In genomic region chr12:106301611-106302321, GRCh38 we compare ENCODE assay signal across 8 cellular contexts. TPM values are rescaled to one million over a fixed set of nuclear protein-coding genes. Genes with fewer than 3 reads are reported as not detected.
DNase-seq lines count a peak whose midpoint lies in the region; ATAC-seq and TF ChIP-seq lines count a peak whose summit lies in the region.

No MANE protein-coding gene starts in this region.

- H3K18ac ChIP-seq in IMR-90 (ENCODE audit: low read depth, low read length) (peak overlapping the region; percentile 67), trophoblast cell (ENCODE audit: low read length) (peak overlapping the region; percentile 12)

- H2AK9ac ChIP-seq in IMR-90 (replicated peaks; ENCODE audit: low read depth, low read length, poor library complexity) = peak overlapping the region; percentile 96

- no TSS peak for BruUV-seq in IMR-90 (replicated peaks; lab: Mats Ljungman, UMichigan)

- H2AK5ac ChIP-seq in IMR-90 (ENCODE audit: low read depth, low read length) = peak overlapping the region; percentile 54; the same call in 1 of the 2 replicates
- H2AK5ac ChIP-seq in trophoblast cell (ENCODE audit: low read length) = no peak overlapping the region

- in situ Hi-C loops in IMR-90 (cut with MboI; ENCODE audit: low sequenced_read_pairs) = no loop called here

- peak overlapping the region; percentile 81 for H4K5ac ChIP-seq in IMR-90 (ENCODE audit: low read depth, low read length)

- H3K4me2 ChIP-seq in IMR-90 (ENCODE audit: low read depth, low read length) = peak overlapping the region; percentile 99
- H3K4me2 ChIP-seq in trophoblast cell (ENCODE audit: low read length) = peak overlapping the region; percentile 78

- H3K14ac ChIP-seq in IMR-90 (replicated peaks; ENCODE audit: low read depth, low read length) (peak overlapping the region; percentile 82), trophoblast cell (ENCODE audit: low read length) (peak overlapping the region; percentile 23)

- H3K79me1 ChIP-seq in IMR-90 (ENCODE audit: low read depth in 1 of 2, low read length in 2 of 2) (peaks cover 4 to 26% of the 10 kb centered on the region in 2 experiments; a peak in 3 of 4 replicates), trophoblast cell (ENCODE audit: low read length) (peaks cover 10% of the 10 kb centered on the region)

- CTCF ChIA-PET in IMR-90 (lab: Yijun Ruan, JAX) = interaction anchor here (0.6 kb wide), 1 partner anchor 85 kb away, joined by 3 read pairs; no protein-coding TSS in a partner anchor
- CTCF ChIA-PET in activated naive CD4-positive, alpha-beta T cell treated with anti-CD3 and anti-CD28 coated beads, Interleukin-2, amount 10 ng/mL, durations not matched to agents 7 days and 5 days (lab: Charles Lee) = interaction anchor here (1.4 to 3.7 kb wide), 3 partner anchors 17 to 75 kb away, joined by 3 to 20 read pairs (median 12); no protein-coding TSS in a partner anchor

- 0 out of 2 replicates have a peak overlapping the region, but pooled peaks have one; percentile 34 for H3K56ac ChIP-seq in IMR-90 (ENCODE audit: extremely low read depth, insufficient read depth, low read length)

- POLR2A ChIA-PET in IMR-90 (lab: Charles Lee; ENCODE audit: unreplicated experiment) = no interaction called here

- peak overlapping the region; percentile 99 for H3K27ac Mint-ChIP-seq in activated naive CD4-positive, alpha-beta T cell treated with anti-CD3 and anti-CD28 coated beads, Interleukin-2, amount 10 ng/mL, durations not matched to agents 7 days and 5 days

- peak overlapping the region; percentile 89 for H3K4me3 Mint-ChIP-seq in activated naive CD4-positive, alpha-beta T cell treated with anti-CD3 and anti-CD28 coated beads, Interleukin-2, amount 10 ng/mL, durations not matched to agents 7 days and 5 days

- H2BK5ac ChIP-seq in IMR-90 (ENCODE audit: low read depth, low read length, poor library complexity, severe bottlenecking) (peak overlapping the region; percentile 47), trophoblast cell (ENCODE audit: low read depth, low read length, poor library complexity) (no peak overlapping the region)

- H3K36me3 Mint-ChIP-seq in activated naive CD4-positive, alpha-beta T cell treated with anti-CD3 and anti-CD28 coated beads, Interleukin-2, amount 10 ng/mL, durations not matched to agents 7 days and 5 days = peaks cover 9% of the 10 kb centered on the region

- peak; percentile 89 for DNase-seq in DMS 273 treated with DMSO at 0.1 percent for 48 hours (lab: John Stamatoyannopoulos, UW)
- peak; percentile 64 for DNase-seq in IMR-90
- DNase-seq in SJSA1 (ENCODE audit: low read depth in 1 of 2, low spot score in 2 of 2) = peak in 1 of 2 experiments; percentile 37
- DNase-seq in activated naive CD4-positive, alpha-beta T cell treated with anti-CD3 and anti-CD28 coated beads, Interleukin-2, amount 10 ng/mL, durations not matched to agents 7 days and 5 days = peak; percentile 78
- DNase-seq in cardiac muscle cell (ENCODE audit: low read depth in 1 of 2, low spot score in 1 of 2) = peak; percentile 52 to 57
- DNase-seq in trophoblast cell = peak; percentile 69 to 74
- peak in 1 of 2 donors; percentile 59 for DNase-seq in uterus

- no peak for TF ChIP-seq CTCF in IMR-90 (conservative IDR thresholded peaks at IDR 0.05; ENCODE audit: low read depth, low read length)
- no peak for TF ChIP-seq CTCF in cardiac muscle cell (IDR thresholded peaks at IDR 0.05; ENCODE audit: low read depth, low read length)
- TF ChIP-seq CTCF in uterus (IDR thresholded peaks at IDR 0.05) = no peak

- peaks cover 3% of the 10 kb centered on the region; the same call in 1 of the 2 replicates for H3K9me1 ChIP-seq in IMR-90 (ENCODE audit: insufficient read depth, low read length)

- dilution Hi-C loops in IMR-90 (cut with HindIII; ENCODE audit: low sequenced_read_pairs, unreplicated experiment) = no loop called here

- H2AFZ ChIP-seq in IMR-90 (replicated peaks; ENCODE audit: low read length, poor library complexity) = peak overlapping the region; percentile 99
- H2AFZ ChIP-seq in trophoblast cell (ENCODE audit: insufficient read depth, low read length, poor library complexity) = peak overlapping the region; percentile 85

- H3K9ac ChIP-seq in IMR-90 (ENCODE audit: low read depth, low read length) (peak overlapping the region; percentile 61), trophoblast cell (ENCODE audit: low read length) (peak overlapping the region; percentile 8)

- no peaks in the 10 kb centered on the region for H3K9me3 Mint-ChIP-seq in activated naive CD4-positive, alpha-beta T cell treated with anti-CD3 and anti-CD28 coated beads, Interleukin-2, amount 10 ng/mL, durations not matched to agents 7 days and 5 days

- H2BK12ac ChIP-seq in trophoblast cell (ENCODE audit: low read length) = no peak overlapping the region

- H3K79me2 ChIP-seq in trophoblast cell (ENCODE audit: control insufficient read depth, insufficient read depth, low read length, poor library complexity) = peaks cover 6% of the 10 kb centered on the region

- no peaks in the 10 kb centered on the region for H3K27me3 ChIP-seq in IMR-90 (ENCODE audit: control insufficient read depth, insufficient read depth, low read length)
- H3K27me3 ChIP-seq in SJSA1 (replicated peaks) = no peaks in the 10 kb centered on the region
- H3K27me3 ChIP-seq in cardiac muscle cell = no peaks in the 10 kb centered on the region
- H3K27me3 ChIP-seq in trophoblast cell (ENCODE audit: insufficient read depth, low read length) = no peaks in the 10 kb centered on the region
- H3K27me3 ChIP-seq in uterus = no peaks in the 10 kb centered on the region

- no peaks in the 10 kb centered on the region for H4K20me1 ChIP-seq in IMR-90 (ENCODE audit: insufficient read depth, low read length)

- ATAC-seq in GM21528 (IDR thresholded peaks at IDR 0.05; ENCODE audit: low FRiP score, unreplicated experiment) = peak; percentile 59
- peak; percentile 27 for ATAC-seq in IMR-90 (ENCODE audit: low read depth)

- H3K4me1 ChIP-seq in IMR-90 (ENCODE audit: control insufficient read depth, insufficient read depth, low read length) = peaks cover 9% of the 10 kb centered on the region
- peaks cover 25% of the 10 kb centered on the region for H3K4me1 ChIP-seq in SJSA1 (replicated peaks)
- H3K4me1 ChIP-seq in cardiac muscle cell (ENCODE audit: low read depth) = peaks cover 28% of the 10 kb centered on the region
- H3K4me1 ChIP-seq in trophoblast cell (ENCODE audit: control insufficient read depth in 1 of 2, insufficient read depth in 2 of 2, low read length in 2 of 2) = peaks cover 3 to 7% of the 10 kb centered on the region in 2 experiments
- H3K4me1 ChIP-seq in uterus = peaks cover 9 to 12% of the 10 kb centered on the region in 2 donors

- peak overlapping the region; percentile 80 for H3K23ac ChIP-seq in IMR-90 (ENCODE audit: low read depth, low read length)
- no peak overlapping the region for H3K23ac ChIP-seq in trophoblast cell (ENCODE audit: low read length)

- no peak overlapping the region for H4K12ac ChIP-seq in trophoblast cell (ENCODE audit: low read depth, low read length)

- 3% methylated on average over 6 of the region's 32 CpGs; no CpG with 5 or more reads in 1 of the 2 experiments for WGBS in IMR-90 (ENCODE audit: extremely low coverage in 2 of 2, insufficient read length in 1 of 2), 2 experiments
- no CpG with 5 or more reads among the region's 32 CpGs for WGBS in trophoblast cell (ENCODE audit: extremely low coverage, insufficient coverage, insufficient read length)

- peak; percentile 25; the same call in 1 of the 2 replicates for TF ChIP-seq POLR2A in IMR-90 (IDR thresholded peaks at IDR 0.05; ENCODE audit: low read depth, low read length)
- TF ChIP-seq POLR2A in uterus (IDR thresholded peaks at IDR 0.05) = no peak

- H3K4ac ChIP-seq in IMR-90 (ENCODE audit: low read depth, low read length) (peak overlapping the region; percentile 90), trophoblast cell (ENCODE audit: low read depth, low read length) (peak overlapping the region; percentile 2)

- H3K4me3 ChIP-seq in IMR-90 (ENCODE audit: insufficient read depth, low read depth, low read length) (peak overlapping the region; percentile 70), SJSA1 (peak overlapping the region; percentile 70), cardiac muscle cell (peak overlapping the region; percentile 94), trophoblast cell (ENCODE audit: low read depth, low read length) (peak overlapping the region; percentile 80), uterus (peak overlapping the region; percentile 82 to 86)

- H3K9me3 ChIP-seq in IMR-90 (ENCODE audit: control insufficient read depth, insufficient read depth, low read length) = no peaks in the 10 kb centered on the region
- H3K9me3 ChIP-seq in SJSA1 (replicated peaks) = no peaks in the 10 kb centered on the region
- H3K9me3 ChIP-seq in cardiac muscle cell (ENCODE audit: low read depth) = no peaks in the 10 kb centered on the region
- no peaks in the 10 kb centered on the region for H3K9me3 ChIP-seq in trophoblast cell (ENCODE audit: insufficient read depth, low read depth, low read length)
- H3K9me3 ChIP-seq in uterus = no peaks in the 10 kb centered on the region

- H2BK120ac ChIP-seq in IMR-90 (ENCODE audit: low read depth, low read length) (peak overlapping the region; percentile 76), trophoblast cell (ENCODE audit: insufficient read depth, low read length, poor library complexity) (peak overlapping the region; percentile 1)

- peak overlapping the region; percentile 55; the same call in 1 of the 2 replicates for H2BK20ac ChIP-seq in IMR-90 (ENCODE audit: low read depth, low read length)

- no peaks in the 10 kb centered on the region for H3K36me3 ChIP-seq in IMR-90 (ENCODE audit: control insufficient read depth, insufficient read depth, low read length)
- H3K36me3 ChIP-seq in SJSA1 = 0 out of 2 replicates have a peak, but pooled peaks cover 4% of the 10 kb centered on the region
- no peaks in the 10 kb centered on the region for H3K36me3 ChIP-seq in cardiac muscle cell
- H3K36me3 ChIP-seq in trophoblast cell (ENCODE audit: control insufficient read depth in 1 of 2, insufficient read depth in 2 of 2, low read length in 2 of 2) = no peaks in the 10 kb centered on the region
- H3K36me3 ChIP-seq in uterus = no peaks in the 10 kb centered on the region

- TF ChIP-seq RAD21 in IMR-90 (IDR thresholded peaks at IDR 0.05; ENCODE audit: low read length) = no peak

- H2BK15ac ChIP-seq in IMR-90 (ENCODE audit: low read depth, low read length) = no peak overlapping the region

- peak overlapping the region; percentile 46 for H3K27ac ChIP-seq in IMR-90 (ENCODE audit: insufficient read depth, low read length)
- no peak overlapping the region; the same call in 1 of the 2 replicates for H3K27ac ChIP-seq in SJSA1
- H3K27ac ChIP-seq in cardiac muscle cell = peak overlapping the region; percentile 69
- H3K27ac ChIP-seq in trophoblast cell (ENCODE audit: low read depth, low read length) = no peak overlapping the region
- H3K27ac ChIP-seq in uterus = peak overlapping the region; percentile 91 to 96

- H4K91ac ChIP-seq in IMR-90 (ENCODE audit: insufficient read depth, low read depth, low read length) (peak overlapping the region; percentile 90), trophoblast cell (ENCODE audit: low read depth, low read length) (peak overlapping the region; percentile 37)

- H4K8ac ChIP-seq in IMR-90 (ENCODE audit: low read depth in 2 of 2, low read length in 2 of 2) (peak overlapping the region; percentile 46 to 83; a peak in 3 of 4 replicates), trophoblast cell (ENCODE audit: low read depth, low read length) (peak overlapping the region; percentile 85)

- H3K4me1 Mint-ChIP-seq in activated naive CD4-positive, alpha-beta T cell treated with anti-CD3 and anti-CD28 coated beads, Interleukin-2, amount 10 ng/mL, durations not matched to agents 7 days and 5 days = peaks cover 66% of the 10 kb centered on the region

- intact Hi-C loops in IMR-90 (cut with micrococcal nuclease) (loop anchor here (2.0 kb wide), 1 partner anchor 55 kb away; no protein-coding TSS in a partner anchor), uterus (cut with DNase I; ENCODE audit: low total_unique reads) (no loop called here)

- no peaks in the 10 kb centered on the region for H3K27me3 Mint-ChIP-seq in activated naive CD4-positive, alpha-beta T cell treated with anti-CD3 and anti-CD28 coated beads, Interleukin-2, amount 10 ng/mL, durations not matched to agents 7 days and 5 days

RNA-seq across cellular contexts. Expression of gene TCP11L2, which starts 0.8 kb away (rescaled TPM):
- total RNA-seq in IMR-90 (2012; rRNA removed) (26.4 and 32.8 TPM in 2 replicates), cardiac muscle cell (22.1 and 31.5 TPM in 2 replicates), uterus (10 to 100 TPM; 22.3 to 59.7 (median 45.2) TPM)
- polyA plus RNA-seq in IMR-90 (2012; rRNA removed) (6.0 and 7.3 TPM in 2 replicates), cardiac muscle cell (9.0 and 13.2 TPM in 2 replicates)
- polyA plus RNA-seq in IMR-90 (2012; cell fraction: cytosol; rRNA removed) = 2.3 and 3.3 TPM in 2 replicates
- 3.4 and 22.1 TPM in 2 replicates for polyA plus RNA-seq in IMR-90 (2012; cell fraction: nucleus; rRNA removed; ENCODE audit: low replicate concordance)
- 0.78 and 1.4 TPM in 2 replicates for total RNA-seq in SJSA1 (2014; rRNA removed; shearing (Covaris generic))
- 24.3 and 25.1 TPM in 2 replicates for polyA plus RNA-seq in trophoblast cell (2013)

RNA-seq across cellular contexts. Expression of gene CKAP4, which starts 53.9 kb away (rescaled TPM):
- total RNA-seq in IMR-90 (2012; rRNA removed) (94.5 and 113 TPM in 2 replicates), cardiac muscle cell (119 and 139 TPM in 2 replicates), uterus (100 to 1,000 TPM in 1 of 4 donors, 10 to 100 TPM in 3; 15.6 to 106 (median 40.8) TPM)
- polyA plus RNA-seq in IMR-90 (2012; rRNA removed) (282 and 297 TPM in 2 replicates), cardiac muscle cell (151 and 173 TPM in 2 replicates)
- polyA plus RNA-seq in IMR-90 (2012; cell fraction: cytosol; rRNA removed) = 164 and 189 TPM in 2 replicates
- 79.4 and 107 TPM in 2 replicates for polyA plus RNA-seq in IMR-90 (2012; cell fraction: nucleus; rRNA removed; ENCODE audit: low replicate concordance)
- 154 and 162 TPM in 2 replicates for total RNA-seq in SJSA1 (2014; rRNA removed; shearing (Covaris generic))
- polyA plus RNA-seq in trophoblast cell (2013) = 145 and 150 TPM in 2 replicates

RNA-seq across cellular contexts. Expression of gene POLR3B, which starts 55.8 kb away (rescaled TPM):
- total RNA-seq in IMR-90 (2012; rRNA removed) (15.4 and 20.0 TPM in 2 replicates), cardiac muscle cell (10.7 and 11.5 TPM in 2 replicates), uterus (10 to 100 TPM in 2 of 4 donors, 1 to 10 TPM in 2; 8.8 to 20.7 (median 11.0) TPM)
- polyA plus RNA-seq in IMR-90 (2012; rRNA removed) (6.4 and 6.9 TPM in 2 replicates), cardiac muscle cell (8.5 and 12.2 TPM in 2 replicates)
- polyA plus RNA-seq in IMR-90 (2012; cell fraction: cytosol; rRNA removed) = 2.2 and 2.8 TPM in 2 replicates
- polyA plus RNA-seq in IMR-90 (2012; cell fraction: nucleus; rRNA removed; ENCODE audit: low replicate concordance) = 1.5 and 5.6 TPM in 2 replicates
- 7.9 and 14.3 TPM in 2 replicates for total RNA-seq in SJSA1 (2014; rRNA removed; shearing (Covaris generic))
- polyA plus RNA-seq in trophoblast cell (2013) = 7.4 and 8.5 TPM in 2 replicates

Comparison
In these comparisons a context has a peak if more than half of its experiments do, and no peak if none do; other contexts are left out.
1. H3K27ac ChIP-seq: peak in IMR-90 (single experiment), cardiac muscle cell (single experiment) and uterus (2 of 2); none in SJSA1 (single experiment) and trophoblast cell (single experiment).
2. Peak in every context shown above with its lines, with median percentiles within 50 percentile points of each other: H3K4me3 ChIP-seq.